15 cellular contexts compared by ENCODE assay signal in genomic region chr18:31729196-31729595, GRCh38. TPM values are rescaled to one million over a fixed set of nuclear protein-coding genes. Genes with fewer than 3 reads are reported as not detected.
"Had no signal": no experiment of that assay in that cellular context is flagged by ENCODE, and none has a peak within 500 bp of the region (broad histone marks: within the 10 kb centered on the region; RNA-seq: fewer than 3 reads in every experiment).

No MANE protein-coding gene starts in this region.

RNA-seq across cellular contexts. Expression of gene SLC25A52, which starts 31.5 kb away (rescaled TPM):
- total RNA-seq: activated naive CD4-positive, alpha-beta T cell treated with anti-CD3 and anti-CD28 coated beads for 36 hours; activated naive CD4-positive, alpha-beta T cell treated with anti-CD3 and anti-CD28 coated beads, Interleukin-2, amount 50 U/mL, for 72 hours; activated naive CD8-positive, alpha-beta T cell treated with anti-CD3 and anti-CD28 coated beads for 36 hours; activated T-cell treated with anti-CD3 and anti-CD28 coated beads, Interleukin-2, amount 50 U/mL, for 4 hours; activated T-cell treated with anti-CD3 and anti-CD28 coated beads, Interleukin-2, amount 50 U/mL, for 72 hours; activated T-helper 1 cell treated with anti-CD3 and anti-CD28 coated beads, Interleukin-12 subunit alpha, Interleukin-12 subunit beta, Interleukin-2, Interleukin-4 antibody, amounts not matched to agents 30 ng/mL and 10 ng/mL and 1 ng/mL, durations not matched to agents 14 hours and 24 hours and 36 hours; activated T-helper 17 cell treated with anti-CD3 and anti-CD28 coated beads, Interleukin-2, amount 50 U/mL, for 72 hours; activated T-helper 2 cell treated with anti-CD3 and anti-CD28 coated beads, Interferon-gamma antibody, Interleukin-2, Interleukin-4, amounts not matched to agents 10 μg/mL and 5 μg/mL and 100 μg/mL, durations not matched to agents 14 hours and 24 hours and 36 hours; ascending aorta; astrocyte; body of pancreas; cardiac muscle cell; cardiac septum had no signal
- polyA plus RNA-seq: adrenal gland, aorta, cardiac muscle cell had no signal
